Comparison of ENCODE assay signal across 1 cellular context in the genomic region with DNA sequence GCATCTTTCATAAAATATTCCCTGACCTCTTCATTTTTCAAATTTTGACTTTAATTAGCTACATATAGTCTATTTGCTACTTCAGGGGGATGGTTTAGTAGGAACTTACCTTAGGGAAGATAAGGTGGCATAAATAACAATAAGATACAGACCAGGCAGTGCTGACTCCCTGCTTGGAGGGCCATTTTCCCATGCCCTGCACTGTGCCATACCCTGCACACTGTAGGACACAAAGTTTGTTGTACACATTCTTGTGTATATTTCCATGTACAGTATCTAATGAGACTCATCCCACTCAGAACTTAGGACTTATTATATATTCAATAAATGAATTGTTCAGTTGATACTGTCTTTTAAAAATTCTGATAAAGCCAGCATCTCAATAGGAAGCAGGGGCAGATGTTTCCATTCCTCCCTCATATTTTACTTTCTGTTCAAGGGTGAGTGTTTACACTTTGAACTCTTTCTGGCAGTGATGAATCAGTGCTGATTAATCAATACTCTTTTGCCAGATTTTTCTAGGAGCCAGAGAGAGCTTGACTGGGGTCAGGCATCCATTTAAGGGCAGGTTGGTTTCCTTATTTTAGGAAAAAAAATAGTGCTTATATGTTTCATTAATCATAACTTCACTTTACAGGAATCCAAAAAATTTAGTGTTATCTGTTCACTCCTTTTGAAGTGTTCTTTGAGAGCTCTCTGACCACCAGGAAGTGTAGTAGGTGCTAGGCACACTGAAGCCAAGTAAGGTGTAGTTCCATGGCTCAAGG.
TF ChIP-seq lines count a peak whose summit lies in the region.

No MANE protein-coding gene starts in this region.

TF ChIP-seq in IMR-90, 13 proteins besides CTCF, POLR2A, EP300 and RAD21 (continued from another document):
- TF ChIP-seq CEBPB (IDR thresholded peaks at IDR 0.05; ENCODE audit: low read depth, low read length): no peak
- TF ChIP-seq MXI1 (IDR thresholded peaks at IDR 0.05; ENCODE audit: borderline replicate concordance, low read depth, low read length): no peak
- no peak for TF ChIP-seq SMC3 (IDR thresholded peaks at IDR 0.05; ENCODE audit: low read depth, low read length)
- no peak for TF ChIP-seq BHLHE40 (IDR thresholded peaks at IDR 0.05; ENCODE audit: low read depth, low read length)
- no peak for TF ChIP-seq MAFK (IDR thresholded peaks at IDR 0.05; ENCODE audit: low read depth, low read length)
- no peak for TF ChIP-seq NFE2L2 (IDR thresholded peaks at IDR 0.05; ENCODE audit: low read depth, low read length)
- TF ChIP-seq, protein P1, sequence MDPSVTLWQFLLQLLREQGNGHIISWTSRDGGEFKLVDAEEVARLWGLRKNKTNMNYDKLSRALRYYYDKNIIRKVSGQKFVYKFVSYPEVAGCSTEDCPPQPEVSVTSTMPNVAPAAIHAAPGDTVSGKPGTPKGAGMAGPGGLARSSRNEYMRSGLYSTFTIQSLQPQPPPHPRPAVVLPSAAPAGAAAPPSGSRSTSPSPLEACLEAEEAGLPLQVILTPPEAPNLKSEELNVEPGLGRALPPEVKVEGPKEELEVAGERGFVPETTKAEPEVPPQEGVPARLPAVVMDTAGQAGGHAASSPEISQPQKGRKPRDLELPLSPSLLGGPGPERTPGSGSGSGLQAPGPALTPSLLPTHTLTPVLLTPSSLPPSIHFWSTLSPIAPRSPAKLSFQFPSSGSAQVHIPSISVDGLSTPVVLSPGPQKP (IDR thresholded peaks at IDR 0.05; ENCODE audit: borderline replicate concordance, low read depth, low read length): no peak
- TF ChIP-seq CHD1 (IDR thresholded peaks at IDR 0.05; ENCODE audit: low read depth, low read length): no peak
- no peak for TF ChIP-seq FOS (IDR thresholded peaks at IDR 0.05; ENCODE audit: low read depth, low read length)
- no peak for TF ChIP-seq RFX5 (IDR thresholded peaks at IDR 0.05; ENCODE audit: low read depth, low read length)
- no peak for TF ChIP-seq MAZ (IDR thresholded peaks at IDR 0.05; ENCODE audit: borderline replicate concordance, low read depth, low read length)
- no peak for TF ChIP-seq RCOR1 (IDR thresholded peaks at IDR 0.05; ENCODE audit: insufficient replicate concordance, low read length)
TF ChIP-seq in IMR-90: peak in this region for 0.
